Comparison of ENCODE assay signal across 27 cellular contexts in the genomic region with DNA sequence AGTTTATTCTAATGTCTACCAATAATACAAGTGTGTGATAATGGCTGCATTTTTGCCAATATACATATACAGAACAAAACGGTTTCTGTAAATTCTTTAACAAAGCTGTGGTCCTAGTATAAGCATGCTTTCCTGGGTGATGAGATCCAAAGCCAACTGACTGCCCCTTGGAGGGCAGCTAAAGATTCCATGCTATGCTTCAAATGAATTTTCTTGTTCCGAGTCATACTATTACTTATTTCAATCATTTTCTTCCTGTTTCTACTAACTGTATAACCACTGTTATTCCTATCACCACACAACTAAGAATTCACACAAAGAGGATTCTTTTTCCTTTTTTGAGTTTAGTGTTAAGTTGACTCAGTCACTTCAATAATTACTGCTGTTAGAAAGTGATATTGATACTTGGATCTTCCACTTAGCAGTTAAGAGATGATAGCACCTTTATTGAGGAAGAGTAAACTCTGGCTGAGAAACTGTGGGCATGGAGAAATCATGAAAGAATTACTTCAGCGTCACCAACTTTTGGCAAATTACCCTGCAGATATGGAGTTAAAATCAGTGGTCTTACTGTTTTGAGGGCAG.
DNase-seq lines count a peak whose midpoint lies in the region; ATAC-seq, FAIRE-seq and TF ChIP-seq lines count a peak whose summit lies in the region.
"Had no signal": no experiment of that assay in that cellular context is flagged by ENCODE, and none has a peak within 500 bp of the region (broad histone marks: within the 10 kb centered on the region; RNA-seq: fewer than 3 reads in every experiment).

No MANE protein-coding gene starts in this region.

- CTCF ChIA-PET in activated CD4-positive, alpha-beta T cell treated with anti-CD3 and anti-CD28 coated beads for 36 hours (lab: Charles Lee): no interaction called here

- no peaks in the 10 kb centered on the region for H3K79me2 ChIP-seq in astrocyte (ENCODE audit: insufficient read depth, low read length)

- TF ChIP-seq POLR2A in right lobe of liver (IDR thresholded peaks at IDR 0.05): no peak

- H3K9me3 ChIP-seq in astrocyte (ENCODE audit: insufficient read depth, low read depth, low read length): no peaks in the 10 kb centered on the region
- no peaks in the 10 kb centered on the region for H3K9me3 ChIP-seq in right lobe of liver
- no peaks in the 10 kb centered on the region for H3K9me3 ChIP-seq in WERI-Rb-1 (ENCODE audit: severe bottlenecking)
- H3K9me3 ChIP-seq: BLaER1 treated with 17β-estradiol and CSF1 and Interleukin-3, amounts not matched to agents 10 nM and 100 nM; tibial nerve had no signal

- POLR2A ChIA-PET in activated CD4-positive, alpha-beta T cell treated with anti-CD3 and anti-CD28 coated beads for 36 hours (lab: Charles Lee): no interaction called here

- H3K9ac ChIP-seq in astrocyte (ENCODE audit: low read length): peak overlapping the region; percentile 32
- H3K9ac ChIP-seq: BLaER1 treated with 17β-estradiol and CSF1 and Interleukin-3, amounts not matched to agents 10 nM and 100 nM had no signal

- no peaks in the 10 kb centered on the region for H3K27me3 ChIP-seq in astrocyte (ENCODE audit: insufficient read depth, low read length)
- no peaks in the 10 kb centered on the region for H3K27me3 ChIP-seq in right lobe of liver
- no peaks in the 10 kb centered on the region for H3K27me3 ChIP-seq in WERI-Rb-1 (ENCODE audit: insufficient read depth, low read depth, severe bottlenecking)
- H3K27me3 ChIP-seq: BLaER1 treated with 17β-estradiol and CSF1 and Interleukin-3, amounts not matched to agents 10 nM and 100 nM; tibial nerve had no signal

- WGBS in right lobe of liver (ENCODE audit: insufficient coverage, low coverage, low lambda C conversion rate, missing lambda C conversion rate): 48% methylated on average over 3 of the region's 3 CpGs

- ATAC-seq in activated CD4-positive, alpha-beta T cell treated with anti-CD3 and anti-CD28 coated beads for 36 hours: peak; percentile 23
- ATAC-seq in right lobe of liver (no peak), HG03039 (IDR thresholded peaks at IDR 0.05; ENCODE audit: unreplicated experiment) (no peak)
- ATAC-seq: activated naive CD8-positive, alpha-beta T cell treated with anti-CD3 and anti-CD28 coated beads, Interleukin-2, amount 50 U/mL, for 24 hours; right cardiac atrium; stimulated activated naive CD8-positive, alpha-beta T cell treated with anti-CD3 and anti-CD28 coated beads, Interleukin-15, Interleukin-2, amounts not matched to agents 100 U/mL and 50 U/mL, for 24 hours had no signal

- TF ChIP-seq CTCF in astrocyte (IDR thresholded peaks at IDR 0.05; ENCODE audit: insufficient read depth, low read depth, low read length): no peak
- no peak for TF ChIP-seq CTCF in right lobe of liver (IDR thresholded peaks at IDR 0.05)
- TF ChIP-seq CTCF in WERI-Rb-1 (IDR thresholded peaks at IDR 0.05; ENCODE audit: low read depth, low read length): no peak

- H3K4me2 ChIP-seq in astrocyte (ENCODE audit: low read length): peak overlapping the region; percentile 40
- H3K4me2 ChIP-seq: BLaER1 treated with 17β-estradiol and CSF1 and Interleukin-3, amounts not matched to agents 10 nM and 100 nM had no signal

- H3K4me1 Mint-ChIP-seq in activated CD4-positive, alpha-beta T cell treated with anti-CD3 and anti-CD28 coated beads for 36 hours: no peaks in the 10 kb centered on the region
- H3K4me1 Mint-ChIP-seq in astrocyte (ENCODE audit: low read depth, unreplicated experiment): peaks cover 30% of the 10 kb centered on the region
- H3K4me1 Mint-ChIP-seq: activated naive CD8-positive, alpha-beta T cell treated with anti-CD3 and anti-CD28 coated beads, Interleukin-2, amount 50 U/mL, for 24 hours; IgD-negative memory B cell had no signal

- no peaks in the 10 kb centered on the region for H3K36me3 ChIP-seq in astrocyte (ENCODE audit: insufficient read depth, low read length)
- no peaks in the 10 kb centered on the region for H3K36me3 ChIP-seq in right lobe of liver
- no peaks in the 10 kb centered on the region for H3K36me3 ChIP-seq in WERI-Rb-1
- H3K36me3 ChIP-seq: BLaER1 treated with 17β-estradiol and CSF1 and Interleukin-3, amounts not matched to agents 10 nM and 100 nM; tibial nerve had no signal

- no peak overlapping the region for H3K27ac Mint-ChIP-seq in activated CD4-positive, alpha-beta T cell treated with anti-CD3 and anti-CD28 coated beads for 36 hours
- H3K27ac Mint-ChIP-seq in astrocyte (ENCODE audit: unreplicated experiment): peak overlapping the region; percentile 31
- H3K27ac Mint-ChIP-seq: activated naive CD8-positive, alpha-beta T cell treated with anti-CD3 and anti-CD28 coated beads, Interleukin-2, amount 50 U/mL, for 24 hours; IgD-negative memory B cell had no signal

- H3K27me3 Mint-ChIP-seq in activated CD4-positive, alpha-beta T cell treated with anti-CD3 and anti-CD28 coated beads for 36 hours: peaks cover 16% of the 10 kb centered on the region
- H3K27me3 Mint-ChIP-seq in astrocyte (ENCODE audit: low read depth, unreplicated experiment): no peaks in the 10 kb centered on the region
- H3K27me3 Mint-ChIP-seq: IgD-negative memory B cell had no signal

- H3K4me1 ChIP-seq in astrocyte (ENCODE audit: insufficient read depth, low read length): peaks cover 8% of the 10 kb centered on the region
- peaks cover 0 to 5% (median 0%) of the 10 kb centered on the region in 4 donors for H3K4me1 ChIP-seq in right lobe of liver
- H3K4me1 ChIP-seq: BLaER1 treated with 17β-estradiol and CSF1 and Interleukin-3, amounts not matched to agents 10 nM and 100 nM; tibial nerve had no signal

- H3K4me3 ChIP-seq in astrocyte (ENCODE audit: insufficient read depth, low read depth, low read length): no peak overlapping the region
- no peak overlapping the region for H3K4me3 ChIP-seq in right lobe of liver
- H3K4me3 ChIP-seq in WERI-Rb-1 (ENCODE audit: low read depth, low read length): no peak overlapping the region
- H3K4me3 ChIP-seq: BLaER1 treated with 17β-estradiol and CSF1 and Interleukin-3, amounts not matched to agents 10 nM and 100 nM; tibial nerve had no signal

- intact Hi-C loops in activated CD4-positive, alpha-beta T cell treated with anti-CD3 and anti-CD28 coated beads for 36 hours (cut with DNase I, micrococcal nuclease): no loop called here
- intact Hi-C loops in right lobe of liver (cut with DNase I): no loop called here

- no peaks in the 10 kb centered on the region for H4K20me1 ChIP-seq in astrocyte (ENCODE audit: insufficient read depth, low read length)
- H4K20me1 ChIP-seq: BLaER1 treated with 17β-estradiol and CSF1 and Interleukin-3, amounts not matched to agents 10 nM and 100 nM had no signal

- FAIRE-seq in astrocyte (lab: Jason Lieb, UNC): peak; percentile 13
- FAIRE-seq: D721Med, G401.6 had no signal

- H3K4me3 Mint-ChIP-seq in activated CD4-positive, alpha-beta T cell treated with anti-CD3 and anti-CD28 coated beads for 36 hours: no peak overlapping the region
- no peak overlapping the region for H3K4me3 Mint-ChIP-seq in astrocyte (ENCODE audit: unreplicated experiment)
- H3K4me3 Mint-ChIP-seq: activated naive CD8-positive, alpha-beta T cell treated with anti-CD3 and anti-CD28 coated beads, Interleukin-2, amount 50 U/mL, for 24 hours; IgD-negative memory B cell had no signal

- no peaks in the 10 kb centered on the region for H3K36me3 Mint-ChIP-seq in activated CD4-positive, alpha-beta T cell treated with anti-CD3 and anti-CD28 coated beads for 36 hours (ENCODE audit: low read depth)
- H3K36me3 Mint-ChIP-seq in astrocyte (ENCODE audit: low read depth, unreplicated experiment): no peaks in the 10 kb centered on the region

- peak overlapping the region; percentile 36 for H3K27ac ChIP-seq in astrocyte (ENCODE audit: low read depth, low read length)
- H3K27ac ChIP-seq in right lobe of liver: no peak overlapping the region
- H3K27ac ChIP-seq in WERI-Rb-1: no peak overlapping the region
- H3K27ac ChIP-seq: 22Rv1; BLaER1 treated with 17β-estradiol and CSF1 and Interleukin-3, amounts not matched to agents 10 nM and 100 nM; epithelial cell of prostate; RWPE1; tibial nerve had no signal

- no peaks in the 10 kb centered on the region for H3K9me3 Mint-ChIP-seq in activated CD4-positive, alpha-beta T cell treated with anti-CD3 and anti-CD28 coated beads for 36 hours (ENCODE audit: low read depth)
- no peaks in the 10 kb centered on the region for H3K9me3 Mint-ChIP-seq in astrocyte (ENCODE audit: unreplicated experiment)
- H3K9me3 Mint-ChIP-seq: activated naive CD8-positive, alpha-beta T cell treated with anti-CD3 and anti-CD28 coated beads, Interleukin-2, amount 50 U/mL, for 24 hours had no signal

- DNase-seq in activated CD4-positive, alpha-beta T cell treated with anti-CD3 and anti-CD28 coated beads for 36 hours: no peak
- no peak for DNase-seq in activated CD4-positive, alpha-beta T cell treated with anti-CD3 and anti-CD28 coated beads, Interleukin-2, amount 50 U/mL, for 4 hours
- DNase-seq in astrocyte (ENCODE audit: low read depth) (peak; percentile 43), iris pigment epithelial cell (ENCODE audit: low read depth) (peak; percentile 39), right lobe of liver (no peak), WERI-Rb-1 (no peak), HPDE6-E6E7 (ENCODE audit: extremely low spot score) (no peak)
- DNase-seq: activated CD4-positive, CD25-positive, alpha-beta regulatory T cell treated with anti-CD3 and anti-CD28 coated beads, Interleukin-2, amount 50 U/mL, for 72 hours; activated naive CD8-positive, alpha-beta T cell treated with anti-CD3 and anti-CD28 coated beads, Interleukin-2, amount 50 U/mL, for 24 hours; caudate nucleus; H7; head of caudate nucleus; NCI-H1694 treated with DMSO at 0.1 percent for 48 hours; NCI-H446 treated with DMSO at 0.1 percent for 48 hours; nucleus accumbens; right cardiac atrium; stimulated activated naive CD8-positive, alpha-beta T cell treated with anti-CD3 and anti-CD28 coated beads, Interleukin-15, Interleukin-2, amounts not matched to agents 100 U/mL and 50 U/mL, for 24 hours; T1000 had no signal

- H2AFZ ChIP-seq in astrocyte (ENCODE audit: low read depth, low read length): peak overlapping the region; percentile 15

Comparison
In these comparisons a context has a peak if more than half of its experiments do, and no peak if none do; other contexts are left out.
1. DNase-seq: peak in astrocyte (single experiment) and iris pigment epithelial cell (single experiment); none in activated CD4-positive, alpha-beta T cell treated with anti-CD3 and anti-CD28 coated beads for 36 hours (single experiment), activated CD4-positive, alpha-beta T cell treated with anti-CD3 and anti-CD28 coated beads, Interleukin-2, amount 50 U/mL, for 4 hours (0 of 2), right lobe of liver (0 of 3), WERI-Rb-1 (single experiment) and HPDE6-E6E7 (single experiment).